Comparison of ENCODE assay signal across 2 cellular contexts in the genomic region with DNA sequence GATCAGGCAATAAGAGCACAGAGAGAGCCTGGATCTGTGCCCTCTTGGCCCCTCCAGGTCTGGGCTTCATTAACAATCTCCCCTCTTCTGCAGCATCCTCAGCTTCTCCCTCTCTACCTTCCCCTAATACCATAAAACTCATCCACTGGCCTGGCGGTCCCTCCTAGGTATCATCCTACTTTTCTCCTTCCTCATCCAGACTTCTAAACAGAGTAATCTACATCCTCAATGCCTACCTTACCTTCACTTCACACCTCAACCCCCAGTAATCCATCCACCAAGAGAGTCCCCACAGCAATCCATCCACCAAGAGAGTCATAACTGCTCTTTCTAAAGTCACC.
TF ChIP-seq lines count a peak whose summit lies in the region.

No MANE protein-coding gene starts in this region.

TF ChIP-seq in A549, 52 proteins besides CTCF, POLR2A, EP300 and RAD21:
- TF ChIP-seq MAZ (IDR thresholded peaks at IDR 0.05; ENCODE audit: borderline replicate concordance, low read depth, low read length) (no peak), ZC3H11A (IDR thresholded peaks at IDR 0.05) (no peak), BHLHE40 (IDR thresholded peaks at IDR 0.05; ENCODE audit: low read depth, low read length) (no peak), FOSL2 (IDR thresholded peaks at IDR 0.05) (no peak), FOSL2 (CRISPR knock-in tag; IDR thresholded peaks at IDR 0.05) (no peak), PHF8 (IDR thresholded peaks at IDR 0.05; ENCODE audit: borderline replicate concordance, low read depth) (no peak), POLR2AphosphoS2 (conservative IDR thresholded peaks at IDR 0.05; ENCODE audit: low read length) (no peak), RFX5 (IDR thresholded peaks at IDR 0.05) (no peak), ELK1 (IDR thresholded peaks at IDR 0.05; ENCODE audit: low read depth, low read length) (no peak), FOSB (CRISPR knock-in tag; IDR thresholded peaks at IDR 0.05) (no peak), CBX2 (IDR thresholded peaks at IDR 0.05; ENCODE audit: borderline replicate concordance, low read depth) (no peak), CHD4 (IDR thresholded peaks at IDR 0.05; ENCODE audit: borderline replicate concordance) (no peak)
- TF ChIP-seq, protein P1, sequence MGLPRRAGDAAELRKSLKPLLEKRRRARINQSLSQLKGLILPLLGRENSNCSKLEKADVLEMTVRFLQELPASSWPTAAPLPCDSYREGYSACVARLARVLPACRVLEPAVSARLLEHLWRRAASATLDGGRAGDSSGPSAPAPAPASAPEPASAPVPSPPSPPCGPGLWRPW (IDR thresholded peaks at IDR 0.05): no peak
- TF ChIP-seq, protein P2, sequence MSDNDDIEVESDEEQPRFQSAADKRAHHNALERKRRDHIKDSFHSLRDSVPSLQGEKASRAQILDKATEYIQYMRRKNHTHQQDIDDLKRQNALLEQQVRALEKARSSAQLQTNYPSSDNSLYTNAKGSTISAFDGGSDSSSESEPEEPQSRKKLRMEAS (IDR thresholded peaks at IDR 0.05): no peak
- TF ChIP-seq, protein P3, sequence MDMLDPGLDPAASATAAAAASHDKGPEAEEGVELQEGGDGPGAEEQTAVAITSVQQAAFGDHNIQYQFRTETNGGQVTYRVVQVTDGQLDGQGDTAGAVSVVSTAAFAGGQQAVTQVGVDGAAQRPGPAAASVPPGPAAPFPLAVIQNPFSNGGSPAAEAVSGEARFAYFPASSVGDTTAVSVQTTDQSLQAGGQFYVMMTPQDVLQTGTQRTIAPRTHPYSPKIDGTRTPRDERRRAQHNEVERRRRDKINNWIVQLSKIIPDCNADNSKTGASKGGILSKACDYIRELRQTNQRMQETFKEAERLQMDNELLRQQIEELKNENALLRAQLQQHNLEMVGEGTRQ (IDR thresholded peaks at IDR 0.05): no peak

TF ChIP-seq in HEK293T, 16 proteins besides CTCF, POLR2A, EP300 and RAD21:
- TF ChIP-seq FOXA1 (IDR thresholded peaks at IDR 0.05): no peak
- TF ChIP-seq TARDBP (IDR thresholded peaks at IDR 0.05): no peak
- TF ChIP-seq FOXK2 (IDR thresholded peaks at IDR 0.05): no peak
- TF ChIP-seq SP1 (IDR thresholded peaks at IDR 0.05): no peak
- TF ChIP-seq BHLHE40 (IDR thresholded peaks at IDR 0.05; ENCODE audit: borderline replicate concordance): no peak
- no peak for TF ChIP-seq L3MBTL2 (conservative IDR thresholded peaks at IDR 0.05)
- TF ChIP-seq ZNF384 (IDR thresholded peaks at IDR 0.05): no peak
- no peak for TF ChIP-seq FOXM1 (IDR thresholded peaks at IDR 0.05; ENCODE audit: borderline replicate concordance)
- TF ChIP-seq, protein P4, sequence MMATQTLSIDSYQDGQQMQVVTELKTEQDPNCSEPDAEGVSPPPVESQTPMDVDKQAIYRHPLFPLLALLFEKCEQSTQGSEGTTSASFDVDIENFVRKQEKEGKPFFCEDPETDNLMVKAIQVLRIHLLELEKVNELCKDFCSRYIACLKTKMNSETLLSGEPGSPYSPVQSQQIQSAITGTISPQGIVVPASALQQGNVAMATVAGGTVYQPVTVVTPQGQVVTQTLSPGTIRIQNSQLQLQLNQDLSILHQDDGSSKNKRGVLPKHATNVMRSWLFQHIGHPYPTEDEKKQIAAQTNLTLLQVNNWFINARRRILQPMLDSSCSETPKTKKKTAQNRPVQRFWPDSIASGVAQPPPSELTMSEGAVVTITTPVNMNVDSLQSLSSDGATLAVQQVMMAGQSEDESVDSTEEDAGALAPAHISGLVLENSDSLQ (IDR thresholded peaks at IDR 0.05): no peak
- TF ChIP-seq ARNT (IDR thresholded peaks at IDR 0.05): no peak
- TF ChIP-seq CTBP1 (IDR thresholded peaks at IDR 0.05; ENCODE audit: borderline replicate concordance): no peak
- TF ChIP-seq SUZ12 (IDR thresholded peaks at IDR 0.05): no peak
- no peak for TF ChIP-seq HDGF (IDR thresholded peaks at IDR 0.05; ENCODE audit: borderline replicate concordance)
- TF ChIP-seq NFRKB (IDR thresholded peaks at IDR 0.05): no peak
- no peak for TF ChIP-seq ELF4 (IDR thresholded peaks at IDR 0.05)
- TF ChIP-seq LEF1 (IDR thresholded peaks at IDR 0.05; ENCODE audit: borderline replicate concordance): no peak
